12 cellular contexts compared by ENCODE assay signal in the genomic region with DNA sequence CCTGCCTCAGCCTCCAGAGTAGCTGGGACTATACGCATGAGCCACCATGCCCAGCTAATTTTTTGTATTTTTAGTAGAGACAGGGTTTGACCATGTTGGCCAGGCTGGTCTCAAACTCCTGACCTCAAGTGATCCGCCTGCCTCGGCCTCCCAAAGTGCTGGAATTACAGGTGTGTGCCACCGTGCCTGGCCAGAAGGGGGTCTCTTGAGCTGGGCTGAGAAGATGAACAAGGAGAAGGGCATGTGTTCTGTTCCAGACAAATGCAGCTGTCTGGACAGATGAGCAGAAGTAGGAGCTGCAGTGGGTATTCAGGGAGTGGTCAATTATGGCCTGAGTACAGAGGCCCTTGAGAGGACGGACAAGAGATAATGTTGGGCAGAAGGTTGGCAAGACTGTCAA. TPM values are rescaled to one million over a fixed set of nuclear protein-coding genes. Genes with fewer than 3 reads are reported as not detected.
DNase-seq lines count a peak whose midpoint lies in the region; ATAC-seq, FAIRE-seq and TF ChIP-seq lines count a peak whose summit lies in the region.
"Not testable (repeated sequence)": the region's sequence is repeated elsewhere in the genome, so short reads cannot be mapped to it uniquely, and the experiment has no call there.
"Had no signal": no experiment of that assay in that cellular context is flagged by ENCODE, and none has a peak within 500 bp of the region (broad histone marks: within the 10 kb centered on the region; RNA-seq: fewer than 3 reads in every experiment).

No MANE protein-coding gene starts in this region.

- WGBS in IMR-90 (ENCODE audit: extremely low coverage in 2 of 2, insufficient read length in 1 of 2), 2 experiments = 96% methylated on average over 3 of the region's 5 CpGs; no CpG with 5 or more reads in 1 of the 2 experiments

- not testable (repeated sequence) for H3K4me1 ChIP-seq in IMR-90 (ENCODE audit: control insufficient read depth, insufficient read depth, low read length); astrocyte (ENCODE audit: insufficient read depth, low read length)

- H3K27me3 ChIP-seq in IMR-90 (ENCODE audit: control insufficient read depth, insufficient read depth, low read length); astrocyte (ENCODE audit: insufficient read depth, low read length): not testable (repeated sequence)

- in situ Hi-C loops in IMR-90 (cut with MboI; ENCODE audit: low sequenced_read_pairs) = loop anchor here (10.0 kb wide), 1 partner anchor 93 kb away; no protein-coding TSS in a partner anchor

- ATAC-seq in IMR-90 (ENCODE audit: low read depth) = not testable (repeated sequence)
- peak; percentile 23 for ATAC-seq in activated CD8-positive, alpha-beta T cell treated with anti-CD3 and anti-CD28 coated beads, Interleukin-2, amount 10 ng/mL, durations not matched to agents 7 days and 5 days

- not testable (repeated sequence) for FAIRE-seq in astrocyte (lab: Jason Lieb, UNC)

- not testable (repeated sequence) for H3K27ac ChIP-seq in IMR-90 (ENCODE audit: insufficient read depth, low read length); astrocyte (ENCODE audit: low read depth, low read length)

- H3K79me1 ChIP-seq in IMR-90 (ENCODE audit: low read depth in 1 of 2, low read length in 2 of 2) = not testable (repeated sequence)

- H3K27ac Mint-ChIP-seq in activated CD8-positive, alpha-beta T cell treated with anti-CD3 and anti-CD28 coated beads, Interleukin-2, amount 10 ng/mL, durations not matched to agents 7 days and 5 days; astrocyte (ENCODE audit: unreplicated experiment); neural crest cell (ENCODE audit: unreplicated experiment): not testable (repeated sequence)
- peak overlapping the region; percentile 2 for H3K27ac Mint-ChIP-seq in dendritic cell treated with granulocyte-macrophage colony-stimulating factor and Interleukin-4, amounts not matched to agents 40 ng/mL and 50 ng/mL, for 4 days

- not testable (repeated sequence) for H3K79me2 ChIP-seq in astrocyte (ENCODE audit: insufficient read depth, low read length)

- dilution Hi-C loops in IMR-90 (cut with HindIII; ENCODE audit: low sequenced_read_pairs, unreplicated experiment) = not testable (repeated sequence)

- DNase-seq in IMR-90; activated CD8-positive, alpha-beta T cell treated with anti-CD3 and anti-CD28 coated beads, Interleukin-2, amount 10 ng/mL, durations not matched to agents 7 days and 5 days; astrocyte (ENCODE audit: low read depth); neural crest cell (ENCODE audit: low read depth, low spot score); retinal pigment epithelial cell (ENCODE audit: low read depth): not testable (repeated sequence)

- H2AK9ac ChIP-seq in IMR-90 (replicated peaks; ENCODE audit: low read depth, low read length, poor library complexity) = peak overlapping the region; percentile 55

- H2AFZ ChIP-seq in IMR-90 (replicated peaks; ENCODE audit: low read length, poor library complexity); astrocyte (ENCODE audit: low read depth, low read length): not testable (repeated sequence)

- H2BK5ac ChIP-seq in IMR-90 (ENCODE audit: low read depth, low read length, poor library complexity, severe bottlenecking) = not testable (repeated sequence)

- not testable (repeated sequence) for TF ChIP-seq POLR2A in IMR-90 (IDR thresholded peaks at IDR 0.05; ENCODE audit: low read depth, low read length)

- H3K9me1 ChIP-seq in IMR-90 (ENCODE audit: insufficient read depth, low read length) = not testable (repeated sequence)

- TF ChIP-seq RAD21 in IMR-90 (IDR thresholded peaks at IDR 0.05; ENCODE audit: low read length) = not testable (repeated sequence)

- intact Hi-C loops in IMR-90 (cut with micrococcal nuclease); dendritic cell treated with granulocyte-macrophage colony-stimulating factor and Interleukin-4, amounts not matched to agents 40 ng/mL and 50 ng/mL, for 4 days (cut with micrococcal nuclease): not testable (repeated sequence)

- CTCF ChIA-PET in IMR-90 (lab: Yijun Ruan, JAX) = not testable (repeated sequence)
- CTCF ChIA-PET in activated CD8-positive, alpha-beta T cell treated with anti-CD3 and anti-CD28 coated beads, Interleukin-2, amount 10 ng/mL, durations not matched to agents 7 days and 5 days (lab: Charles Lee) = interaction anchor here (1.4 kb wide), 1 partner anchor 25 kb away, joined by 6 read pairs; no protein-coding TSS in a partner anchor

- not testable (repeated sequence) for H2BK15ac ChIP-seq in IMR-90 (ENCODE audit: low read depth, low read length)

- H3K4me1 Mint-ChIP-seq in activated CD8-positive, alpha-beta T cell treated with anti-CD3 and anti-CD28 coated beads, Interleukin-2, amount 10 ng/mL, durations not matched to agents 7 days and 5 days (ENCODE audit: low read depth); astrocyte (ENCODE audit: low read depth, unreplicated experiment); neural crest cell: not testable (repeated sequence)
- H3K4me1 Mint-ChIP-seq in dendritic cell treated with granulocyte-macrophage colony-stimulating factor and Interleukin-4, amounts not matched to agents 40 ng/mL and 50 ng/mL, for 4 days (ENCODE audit: low read depth) = peaks cover 19% of the 10 kb centered on the region

- H3K9me3 Mint-ChIP-seq in activated CD8-positive, alpha-beta T cell treated with anti-CD3 and anti-CD28 coated beads, Interleukin-2, amount 10 ng/mL, durations not matched to agents 7 days and 5 days (ENCODE audit: insufficient read depth); astrocyte (ENCODE audit: unreplicated experiment); dendritic cell treated with granulocyte-macrophage colony-stimulating factor and Interleukin-4, amounts not matched to agents 40 ng/mL and 50 ng/mL, for 4 days; neural crest cell: not testable (repeated sequence)

- TF ChIP-seq CTCF in IMR-90 (conservative IDR thresholded peaks at IDR 0.05; ENCODE audit: low read depth, low read length); astrocyte (IDR thresholded peaks at IDR 0.05; ENCODE audit: insufficient read depth, low read depth, low read length): not testable (repeated sequence)
- peak; percentile 15 for TF ChIP-seq CTCF in neural crest cell (conservative IDR thresholded peaks at IDR 0.05)
- peak; percentile 16 for TF ChIP-seq CTCF in retinal pigment epithelial cell (conservative IDR thresholded peaks at IDR 0.05; ENCODE audit: low read depth, low read length)

- not testable (repeated sequence) for H2BK120ac ChIP-seq in IMR-90 (ENCODE audit: low read depth, low read length)

- peaks cover 38% of the 10 kb centered on the region for H3K36me3 Mint-ChIP-seq in activated CD8-positive, alpha-beta T cell treated with anti-CD3 and anti-CD28 coated beads, Interleukin-2, amount 10 ng/mL, durations not matched to agents 7 days and 5 days (ENCODE audit: low read depth)
- peaks cover 40% of the 10 kb centered on the region for H3K36me3 Mint-ChIP-seq in astrocyte (ENCODE audit: low read depth, unreplicated experiment)
- H3K36me3 Mint-ChIP-seq in dendritic cell treated with granulocyte-macrophage colony-stimulating factor and Interleukin-4, amounts not matched to agents 40 ng/mL and 50 ng/mL, for 4 days (ENCODE audit: low read depth) = peaks cover 100% of the 10 kb centered on the region
- peaks cover 45% of the 10 kb centered on the region for H3K36me3 Mint-ChIP-seq in neural crest cell (ENCODE audit: low read depth)

- not testable (repeated sequence) for H3K4ac ChIP-seq in IMR-90 (ENCODE audit: low read depth, low read length)

- not testable (repeated sequence) for H3K14ac ChIP-seq in IMR-90 (replicated peaks; ENCODE audit: low read depth, low read length)

- POLR2A ChIA-PET in IMR-90 (lab: Charles Lee; ENCODE audit: unreplicated experiment); activated CD8-positive, alpha-beta T cell treated with anti-CD3 and anti-CD28 coated beads, Interleukin-2, amount 10 ng/mL, durations not matched to agents 7 days and 5 days (lab: Charles Lee): not testable (repeated sequence)

- not testable (repeated sequence) for H4K8ac ChIP-seq in IMR-90 (ENCODE audit: low read depth in 2 of 2, low read length in 2 of 2)

- not testable (repeated sequence) for H3K4me3 Mint-ChIP-seq in activated CD8-positive, alpha-beta T cell treated with anti-CD3 and anti-CD28 coated beads, Interleukin-2, amount 10 ng/mL, durations not matched to agents 7 days and 5 days; dendritic cell treated with granulocyte-macrophage colony-stimulating factor and Interleukin-4, amounts not matched to agents 40 ng/mL and 50 ng/mL, for 4 days; neural crest cell
- peak overlapping the region; percentile 22 for H3K4me3 Mint-ChIP-seq in astrocyte (ENCODE audit: unreplicated experiment)

- not testable (repeated sequence) for H2BK20ac ChIP-seq in IMR-90 (ENCODE audit: low read depth, low read length)

- not testable (repeated sequence) for H3K27me3 Mint-ChIP-seq in activated CD8-positive, alpha-beta T cell treated with anti-CD3 and anti-CD28 coated beads, Interleukin-2, amount 10 ng/mL, durations not matched to agents 7 days and 5 days (ENCODE audit: low read depth); astrocyte (ENCODE audit: low read depth, unreplicated experiment); dendritic cell treated with granulocyte-macrophage colony-stimulating factor and Interleukin-4, amounts not matched to agents 40 ng/mL and 50 ng/mL, for 4 days; neural crest cell (ENCODE audit: low read depth)

- H4K91ac ChIP-seq in IMR-90 (ENCODE audit: insufficient read depth, low read depth, low read length) = not testable (repeated sequence)

- not testable (repeated sequence) for H3K18ac ChIP-seq in IMR-90 (ENCODE audit: low read depth, low read length)

- not testable (repeated sequence) for H4K20me1 ChIP-seq in IMR-90 (ENCODE audit: insufficient read depth, low read length); astrocyte (ENCODE audit: insufficient read depth, low read length)

- not testable (repeated sequence) for H3K9me3 ChIP-seq in IMR-90 (ENCODE audit: control insufficient read depth, insufficient read depth, low read length); astrocyte (ENCODE audit: insufficient read depth, low read depth, low read length)

- not testable (repeated sequence) for H2AK5ac ChIP-seq in IMR-90 (ENCODE audit: low read depth, low read length)

- not testable (repeated sequence) for H3K4me3 ChIP-seq in IMR-90 (ENCODE audit: insufficient read depth, low read depth, low read length); astrocyte (ENCODE audit: insufficient read depth, low read depth, low read length); retinal pigment epithelial cell (ENCODE audit: low read length)

- not testable (repeated sequence) for H3K23ac ChIP-seq in IMR-90 (ENCODE audit: low read depth, low read length)

- H4K5ac ChIP-seq in IMR-90 (ENCODE audit: low read depth, low read length) = not testable (repeated sequence)

- H3K4me2 ChIP-seq in IMR-90 (ENCODE audit: low read depth, low read length); astrocyte (ENCODE audit: low read length): not testable (repeated sequence)

- not testable (repeated sequence) for BruUV-seq in IMR-90 (replicated peaks; lab: Mats Ljungman, UMichigan)

- not testable (repeated sequence) for H3K56ac ChIP-seq in IMR-90 (ENCODE audit: extremely low read depth, insufficient read depth, low read length)

- H3K9ac ChIP-seq in IMR-90 (ENCODE audit: low read depth, low read length); astrocyte (ENCODE audit: low read length): not testable (repeated sequence)

- H3K36me3 ChIP-seq in IMR-90 (ENCODE audit: control insufficient read depth, insufficient read depth, low read length) = peaks cover 73% of the 10 kb centered on the region
- peaks cover 23% of the 10 kb centered on the region for H3K36me3 ChIP-seq in astrocyte (ENCODE audit: insufficient read depth, low read length)

RNA-seq across cellular contexts. Expression of gene AHCY, which starts 15.7 kb away (rescaled TPM):
- total RNA-seq in IMR-90 (2012; rRNA removed) = 194 and 210 TPM in 2 replicates
- polyA plus RNA-seq in IMR-90 (2012; rRNA removed) = 135 and 138 TPM in 2 replicates
- 116 and 153 TPM in 2 replicates for polyA plus RNA-seq in IMR-90 (2012; cell fraction: cytosol; rRNA removed)
- polyA plus RNA-seq in IMR-90 (2012; cell fraction: nucleus; rRNA removed; ENCODE audit: low replicate concordance) = 77.9 and 122 TPM in 2 replicates
- 10 to 100 TPM; 90.2 to 94.4 TPM for total RNA-seq in activated CD8-positive, alpha-beta T cell treated with anti-CD3 and anti-CD28 coated beads, Interleukin-2, amount 10 ng/mL, durations not matched to agents 7 days and 5 days
- total RNA-seq in astrocyte = 172 and 203 TPM in 2 replicates
- total RNA-seq in neural crest cell = 358 TPM in 2 replicates

RNA-seq across cellular contexts. Expression of gene ASIP, which starts 46.3 kb away (rescaled TPM):
- total RNA-seq in IMR-90 (2012; rRNA removed) = not detected in 2 replicates
- not detected in 2 replicates for polyA plus RNA-seq in IMR-90 (2012; rRNA removed)
- polyA plus RNA-seq in IMR-90 (2012; cell fraction: cytosol; rRNA removed) = not detected in 2 replicates
- polyA plus RNA-seq in IMR-90 (2012; cell fraction: nucleus; rRNA removed; ENCODE audit: low replicate concordance) = not detected in 2 replicates
- not detected for total RNA-seq in activated CD8-positive, alpha-beta T cell treated with anti-CD3 and anti-CD28 coated beads, Interleukin-2, amount 10 ng/mL, durations not matched to agents 7 days and 5 days
- not detected in 2 replicates for total RNA-seq in astrocyte
- not detected in 2 replicates for total RNA-seq in neural crest cell
- total RNA-seq: A172; B cell; Caco-2; CD4-positive, CD25-positive, alpha-beta regulatory T cell; CD8-positive, alpha-beta T cell had no signal
- polyA plus RNA-seq: AG04450; CD4-positive, CD25-positive, alpha-beta regulatory T cell had no signal
